Comparison of ENCODE assay signal across 33 cellular contexts in the genomic region with DNA sequence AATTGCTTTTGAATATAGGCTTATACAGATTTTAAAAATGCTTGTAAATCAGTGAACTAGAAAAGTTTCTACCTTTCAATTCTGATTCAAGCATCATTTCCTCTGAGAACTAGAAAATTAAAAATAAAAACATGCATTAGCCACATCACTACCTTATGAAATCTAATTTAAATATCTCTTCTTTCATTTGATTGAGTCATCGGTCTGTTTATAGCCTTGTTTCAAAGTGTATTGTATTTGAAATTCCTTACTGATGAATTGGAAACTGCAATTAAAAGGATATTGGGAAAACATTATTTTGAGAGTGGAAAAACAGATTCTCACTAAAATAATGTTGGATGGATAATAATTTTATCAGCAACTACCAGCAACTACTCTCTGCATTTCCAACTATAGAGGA.
"Had no signal": no experiment of that assay in that cellular context is flagged by ENCODE, and none has a peak within 500 bp of the region (broad histone marks: within the 10 kb centered on the region; RNA-seq: fewer than 3 reads in every experiment).

No MANE protein-coding gene starts in this region.

- H3K27me3 ChIP-seq: adrenal gland, cardiac muscle cell, colonic mucosa, esophagus squamous epithelium, gastroesophageal sphincter, heart right ventricle had no signal

- H3K27ac Mint-ChIP-seq: activated CD4-positive, alpha-beta memory T cell treated with anti-CD3 and anti-CD28 coated beads for 36 hours; activated CD4-positive, alpha-beta T cell treated with anti-CD3 and anti-CD28 coated beads for 36 hours; activated CD4-positive, alpha-beta T cell treated with anti-CD3 and anti-CD28 coated beads, Interleukin-2, amount 10 ng/mL, durations not matched to agents 24 days and 14 days; activated CD8-positive, alpha-beta memory T cell treated with anti-CD3 and anti-CD28 coated beads, Interleukin-2, amount 10 ng/mL, durations not matched to agents 7 days and 5 days; activated CD8-positive, alpha-beta T cell treated with anti-CD3 and anti-CD28 coated beads, Interleukin-2, amount 10 ng/mL, durations not matched to agents 7 days and 5 days; activated naive CD4-positive, alpha-beta T cell treated with anti-CD3 and anti-CD28 coated beads for 36 hours; activated naive CD4-positive, alpha-beta T cell treated with anti-CD3 and anti-CD28 coated beads, Interleukin-2, amount 50 U/mL, for 24 hours; activated naive CD8-positive, alpha-beta T cell treated with anti-CD3 and anti-CD28 coated beads for 36 hours; activated naive CD8-positive, alpha-beta T cell treated with anti-CD3 and anti-CD28 coated beads, Interleukin-2, amount 50 U/mL, for 24 hours; activated T-helper 1 cell treated with anti-CD3 and anti-CD28 coated beads, Interleukin-12 subunit alpha, Interleukin-12 subunit beta, Interleukin-2, Interleukin-4 antibody, amounts not matched to agents 30 ng/mL and 10 ng/mL and 1 ng/mL, durations not matched to agents 14 hours and 24 hours and 36 hours; activated T-helper 2 cell treated with anti-CD3 and anti-CD28 coated beads, Interferon-gamma antibody, Interleukin-2, Interleukin-4, amounts not matched to agents 10 μg/mL and 5 μg/mL and 100 μg/mL, durations not matched to agents 14 hours and 24 hours and 36 hours; endodermal cell had no signal

- H3K27ac ChIP-seq: adrenal gland, body of pancreas, cardiac muscle cell, colonic mucosa, epithelial cell of prostate, esophagus squamous epithelium, gastroesophageal sphincter, heart right ventricle had no signal

- H3K4me1 Mint-ChIP-seq: activated CD4-positive, alpha-beta T cell treated with anti-CD3 and anti-CD28 coated beads for 36 hours; activated CD4-positive, alpha-beta T cell treated with anti-CD3 and anti-CD28 coated beads, Interleukin-2, amount 10 ng/mL, durations not matched to agents 24 days and 14 days; activated CD8-positive, alpha-beta memory T cell treated with anti-CD3 and anti-CD28 coated beads, Interleukin-2, amount 10 ng/mL, durations not matched to agents 7 days and 5 days; activated naive CD4-positive, alpha-beta T cell treated with anti-CD3 and anti-CD28 coated beads, Interleukin-2, amount 50 U/mL, for 24 hours; activated naive CD8-positive, alpha-beta T cell treated with anti-CD3 and anti-CD28 coated beads for 36 hours; activated naive CD8-positive, alpha-beta T cell treated with anti-CD3 and anti-CD28 coated beads, Interleukin-2, amount 50 U/mL, for 24 hours had no signal

- H3K9me3 Mint-ChIP-seq: activated naive CD4-positive, alpha-beta T cell treated with anti-CD3 and anti-CD28 coated beads, Interleukin-2, amount 50 U/mL, for 24 hours; activated naive CD8-positive, alpha-beta T cell treated with anti-CD3 and anti-CD28 coated beads for 36 hours; endodermal cell had no signal

- H3K4me3 Mint-ChIP-seq: activated CD4-positive, alpha-beta memory T cell treated with anti-CD3 and anti-CD28 coated beads for 36 hours; activated CD4-positive, alpha-beta T cell treated with anti-CD3 and anti-CD28 coated beads for 36 hours; activated CD4-positive, alpha-beta T cell treated with anti-CD3 and anti-CD28 coated beads, Interleukin-2, amount 10 ng/mL, durations not matched to agents 24 days and 14 days; activated CD8-positive, alpha-beta memory T cell treated with anti-CD3 and anti-CD28 coated beads, Interleukin-2, amount 10 ng/mL, durations not matched to agents 7 days and 5 days; activated CD8-positive, alpha-beta T cell treated with anti-CD3 and anti-CD28 coated beads, Interleukin-2, amount 10 ng/mL, durations not matched to agents 7 days and 5 days; activated naive CD4-positive, alpha-beta T cell treated with anti-CD3 and anti-CD28 coated beads for 36 hours; activated naive CD4-positive, alpha-beta T cell treated with anti-CD3 and anti-CD28 coated beads, Interleukin-2, amount 50 U/mL, for 24 hours; activated naive CD8-positive, alpha-beta T cell treated with anti-CD3 and anti-CD28 coated beads for 36 hours; activated naive CD8-positive, alpha-beta T cell treated with anti-CD3 and anti-CD28 coated beads, Interleukin-2, amount 50 U/mL, for 24 hours; activated T-helper 1 cell treated with anti-CD3 and anti-CD28 coated beads, Interleukin-12 subunit alpha, Interleukin-12 subunit beta, Interleukin-2, Interleukin-4 antibody, amounts not matched to agents 30 ng/mL and 10 ng/mL and 1 ng/mL, durations not matched to agents 14 hours and 24 hours and 36 hours; endodermal cell had no signal

- H3K27me3 Mint-ChIP-seq: activated CD4-positive, alpha-beta memory T cell treated with anti-CD3 and anti-CD28 coated beads for 36 hours; activated CD4-positive, alpha-beta T cell treated with anti-CD3 and anti-CD28 coated beads for 36 hours; activated CD4-positive, alpha-beta T cell treated with anti-CD3 and anti-CD28 coated beads, Interleukin-2, amount 10 ng/mL, durations not matched to agents 24 days and 14 days; activated CD8-positive, alpha-beta memory T cell treated with anti-CD3 and anti-CD28 coated beads, Interleukin-2, amount 10 ng/mL, durations not matched to agents 7 days and 5 days; activated naive CD4-positive, alpha-beta T cell treated with anti-CD3 and anti-CD28 coated beads, Interleukin-2, amount 50 U/mL, for 24 hours; activated naive CD8-positive, alpha-beta T cell treated with anti-CD3 and anti-CD28 coated beads for 36 hours; activated naive CD8-positive, alpha-beta T cell treated with anti-CD3 and anti-CD28 coated beads, Interleukin-2, amount 50 U/mL, for 24 hours had no signal

- H3K36me3 Mint-ChIP-seq: activated CD4-positive, alpha-beta memory T cell treated with anti-CD3 and anti-CD28 coated beads for 36 hours; activated CD8-positive, alpha-beta memory T cell treated with anti-CD3 and anti-CD28 coated beads, Interleukin-2, amount 10 ng/mL, durations not matched to agents 7 days and 5 days; activated naive CD4-positive, alpha-beta T cell treated with anti-CD3 and anti-CD28 coated beads, Interleukin-2, amount 50 U/mL, for 24 hours; activated naive CD8-positive, alpha-beta T cell treated with anti-CD3 and anti-CD28 coated beads for 36 hours had no signal

- H3K36me3 ChIP-seq: adrenal gland, cardiac muscle cell, colonic mucosa, esophagus squamous epithelium, gastroesophageal sphincter, heart right ventricle had no signal

- H3K4me1 ChIP-seq: adrenal gland, body of pancreas, colonic mucosa, esophagus squamous epithelium, heart right ventricle had no signal

- ATAC-seq: activated CD4-positive, alpha-beta T cell treated with anti-CD3 and anti-CD28 coated beads for 36 hours; activated CD8-positive, alpha-beta memory T cell treated with anti-CD3 and anti-CD28 coated beads, Interleukin-2, amount 10 ng/mL, durations not matched to agents 7 days and 5 days; activated CD8-positive, alpha-beta T cell treated with anti-CD3 and anti-CD28 coated beads, Interleukin-2, amount 10 ng/mL, durations not matched to agents 7 days and 5 days; activated naive CD8-positive, alpha-beta T cell treated with anti-CD3 and anti-CD28 coated beads, Interleukin-2, amount 50 U/mL, for 24 hours; body of pancreas; gastroesophageal sphincter; heart right ventricle had no signal

- H3K4me3 ChIP-seq: adrenal gland, body of pancreas, cardiac muscle cell, colonic mucosa, esophagus squamous epithelium, gastroesophageal sphincter, heart right ventricle had no signal

- DNase-seq: activated CD4-positive, alpha-beta memory T cell treated with anti-CD3 and anti-CD28 coated beads for 36 hours; activated CD4-positive, alpha-beta T cell treated with anti-CD3 and anti-CD28 coated beads for 36 hours; activated CD4-positive, alpha-beta T cell treated with anti-CD3 and anti-CD28 coated beads, Interleukin-2, amount 10 ng/mL, durations not matched to agents 24 days and 14 days; activated CD4-positive, CD25-positive, alpha-beta regulatory T cell; activated CD4-positive, CD25-positive, alpha-beta regulatory T cell treated with anti-CD3 and anti-CD28 coated beads, Interleukin-2, amount 50 U/mL, for 72 hours; activated CD8-positive, alpha-beta memory T cell treated with anti-CD3 and anti-CD28 coated beads, Interleukin-2, amount 10 ng/mL, durations not matched to agents 7 days and 5 days; activated CD8-positive, alpha-beta memory T cell treated with anti-CD3 and anti-CD28 coated beads, Interleukin-2, amount 50 U/mL, for 4 hours; activated CD8-positive, alpha-beta T cell treated with anti-CD3 and anti-CD28 coated beads, Interleukin-2, amount 10 ng/mL, durations not matched to agents 7 days and 5 days; activated effector memory CD4-positive, alpha-beta T cell treated with anti-CD3 and anti-CD28 coated beads, Interleukin-2, amount 50 U/mL, for 16 hours; activated naive CD4-positive, alpha-beta T cell treated with anti-CD3 and anti-CD28 coated beads for 36 hours; activated naive CD8-positive, alpha-beta T cell treated with anti-CD3 and anti-CD28 coated beads for 36 hours; activated naive CD8-positive, alpha-beta T cell treated with anti-CD3 and anti-CD28 coated beads, Interleukin-2, amount 50 U/mL, for 24 hours; activated T-cell treated with anti-CD3 and anti-CD28 coated beads, Interleukin-2, amount 50 U/mL, for 1 hour; activated T-cell treated with anti-CD3 and anti-CD28 coated beads, Interleukin-2, amount 50 U/mL, for 48 hours; adrenal gland; amygdala; aorta; body of pancreas; central memory CD4-positive, alpha-beta T cell; cerebellar nuclear complex; colonic mucosa; effector CD8-positive, alpha-beta T cell; endodermal cell; esophagus squamous epithelium; foreskin melanocyte; heart right ventricle; T-helper 2 cell had no signal

- H3K9me3 ChIP-seq: adrenal gland, body of pancreas, colonic mucosa, esophagus squamous epithelium, gastroesophageal sphincter, heart right ventricle had no signal
